ENCODE assay signal across 3 cellular contexts in genomic region chr1:84653130-84653680, GRCh38.
A peak's percentile ranks its signal among the peaks of the same experiment; 100 is the strongest.
TF ChIP-seq lines count a peak whose summit lies in the region.

No MANE protein-coding gene starts in this region.

TF ChIP-seq in IMR-90, 13 proteins besides CTCF, POLR2A, EP300 and RAD21:
- 0 out of 2 replicates have a peak, but pooled peaks have one; percentile 10 for TF ChIP-seq SMC3 (IDR thresholded peaks at IDR 0.05; ENCODE audit: low read depth, low read length)
- TF ChIP-seq FOS (IDR thresholded peaks at IDR 0.05; ENCODE audit: low read depth, low read length), result no peak
- TF ChIP-seq CHD1 (IDR thresholded peaks at IDR 0.05; ENCODE audit: low read depth, low read length), result no peak
- TF ChIP-seq MXI1 (IDR thresholded peaks at IDR 0.05; ENCODE audit: borderline replicate concordance, low read depth, low read length), result no peak
- no peak for TF ChIP-seq RCOR1 (IDR thresholded peaks at IDR 0.05; ENCODE audit: insufficient replicate concordance, low read length)

TF ChIP-seq in GM12878, 131 proteins besides CTCF, POLR2A, EP300 and RAD21:
- TF ChIP-seq POU2F2 (IDR thresholded peaks at IDR 0.05; ENCODE audit: borderline replicate concordance, low read depth, low read length) (no peak), E2F8 (IDR thresholded peaks at IDR 0.05; ENCODE audit: low read depth, partially characterized antibody) (no peak), IKZF1 (conservative IDR thresholded peaks at IDR 0.05) (no peak), SP1 (IDR thresholded peaks at IDR 0.05; ENCODE audit: low read depth, low read length) (no peak), BCL11A (IDR thresholded peaks at IDR 0.05; ENCODE audit: low read depth, low read length) (no peak), JUND (IDR thresholded peaks at IDR 0.05; ENCODE audit: low read depth, low read length) (no peak), CEBPB (IDR thresholded peaks at IDR 0.05; ENCODE audit: borderline replicate concordance in 1 of 2, low read depth in 2 of 2, low read length in 2 of 2) (no peak), PAX8 (IDR thresholded peaks at IDR 0.05) (no peak), CREB1 (IDR thresholded peaks at IDR 0.05; ENCODE audit: low read depth) (no peak), KLF5 (IDR thresholded peaks at IDR 0.05; ENCODE audit: partially characterized antibody) (no peak), ESRRA (IDR thresholded peaks at IDR 0.05; ENCODE audit: low read length) (no peak)
TF ChIP-seq in GM12878: peak in this region for 0.

TF ChIP-seq in HepG2, 621 proteins besides CTCF, POLR2A, EP300 and RAD21:
- TF ChIP-seq ZNF704 (CRISPR knock-in tag; IDR thresholded peaks at IDR 0.05; ENCODE audit: borderline replicate concordance) (no peak), ZNF343 (CRISPR knock-in tag; IDR thresholded peaks at IDR 0.05) (no peak), ZSCAN22 (CRISPR knock-in tag; IDR thresholded peaks at IDR 0.05) (peak; percentile 71; the same call in 1 of the 2 replicates)
